Comparison of ENCODE assay signal across 23 cellular contexts in the genomic region with DNA sequence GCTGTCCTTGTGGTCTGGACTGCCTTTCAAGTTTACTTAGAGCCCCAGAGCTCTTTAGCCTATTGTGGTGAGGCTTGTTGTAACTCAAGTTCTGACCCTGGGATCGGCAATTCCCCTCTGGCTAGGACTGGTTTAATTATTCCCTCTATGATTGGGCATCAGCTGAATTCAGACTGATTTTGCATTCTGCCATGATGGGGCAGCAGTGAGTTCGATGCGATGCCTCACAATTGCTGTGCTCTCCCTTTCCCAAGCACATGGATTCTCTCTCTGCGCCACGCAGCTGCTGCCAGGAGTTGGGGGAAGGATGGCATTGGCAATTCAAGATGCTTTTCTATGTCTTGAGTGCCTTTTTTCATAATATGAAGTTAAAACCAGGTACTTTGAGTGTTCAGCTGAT.
"Had no signal": no experiment of that assay in that cellular context is flagged by ENCODE, and none has a peak within 500 bp of the region (broad histone marks: within the 10 kb centered on the region; RNA-seq: fewer than 3 reads in every experiment).

No MANE protein-coding gene starts in this region.

- H3K27me3 ChIP-seq: adrenal gland, foreskin keratinocyte, hepatocyte, pancreas had no signal

- H3K27me3 Mint-ChIP-seq: activated B cell treated with CpG ODN at 0.5 μM for 24 hours; activated CD4-positive, alpha-beta T cell treated with anti-CD3 and anti-CD28 coated beads for 36 hours; activated naive CD8-positive, alpha-beta T cell had no signal

- ATAC-seq: activated CD4-positive, alpha-beta T cell treated with anti-CD3 and anti-CD28 coated beads for 36 hours; foreskin keratinocyte; left ventricle myocardium superior; pancreas; right cardiac atrium; stimulated activated naive CD8-positive, alpha-beta T cell treated with anti-CD3 and anti-CD28 coated beads, Interleukin-15, Interleukin-2, amounts not matched to agents 100 U/mL and 50 U/mL, for 24 hours had no signal

- H3K79me2 ChIP-seq: hepatocyte had no signal

- H3K4me1 ChIP-seq: adrenal gland, foreskin keratinocyte, pancreas had no signal

- H3K27ac ChIP-seq: adrenal gland, foreskin keratinocyte, hepatocyte, pancreas had no signal

- H3K4me3 ChIP-seq: adrenal gland, hepatocyte, pancreas had no signal

- H3K36me3 Mint-ChIP-seq: activated naive CD8-positive, alpha-beta T cell; immature natural killer cell had no signal

- H3K4me1 Mint-ChIP-seq: activated B cell treated with CpG ODN at 0.5 μM for 24 hours; activated CD4-positive, alpha-beta T cell treated with anti-CD3 and anti-CD28 coated beads for 36 hours; immature natural killer cell; nephron had no signal

- H3K36me3 ChIP-seq: adrenal gland, pancreas had no signal

- H3K27ac Mint-ChIP-seq: activated B cell treated with CpG ODN at 0.5 μM for 24 hours; activated CD4-positive, alpha-beta T cell treated with anti-CD3 and anti-CD28 coated beads for 36 hours; activated naive CD8-positive, alpha-beta T cell; activated T-cell treated with anti-CD3 and anti-CD28 coated beads, Interleukin-2, amount 50 U/mL, for 24 hours; activated T-helper 2 cell treated with anti-CD3 and anti-CD28 coated beads, Interferon-gamma antibody, Interleukin-2, Interleukin-4, amounts not matched to agents 10 μg/mL and 5 μg/mL and 100 μg/mL, durations not matched to agents 14 hours and 24 hours and 36 hours; immature natural killer cell; nephron had no signal

- H3K4me3 Mint-ChIP-seq: activated B cell treated with CpG ODN at 0.5 μM for 24 hours; activated CD4-positive, alpha-beta T cell treated with anti-CD3 and anti-CD28 coated beads for 36 hours; activated naive CD8-positive, alpha-beta T cell; activated T-cell treated with anti-CD3 and anti-CD28 coated beads, Interleukin-2, amount 50 U/mL, for 24 hours; immature natural killer cell; nephron had no signal

- H3K4me2 ChIP-seq: hepatocyte had no signal

- DNase-seq: activated B cell treated with CpG ODN at 0.5 μM for 24 hours; activated CD4-positive, alpha-beta T cell treated with anti-CD3 and anti-CD28 coated beads for 36 hours; activated CD4-positive, alpha-beta T cell treated with anti-CD3 and anti-CD28 coated beads, Interleukin-2, amount 50 U/mL, for 4 hours; activated CD8-positive, alpha-beta memory T cell treated with anti-CD3 and anti-CD28 coated beads for 24 hours; activated CD8-positive, alpha-beta memory T cell treated with anti-CD3 and anti-CD28 coated beads, Interleukin-2, amount 50 U/mL, for 4 hours; activated naive CD4-positive, alpha-beta T cell; activated T-cell treated with anti-CD3 and anti-CD28 coated beads, Interleukin-2, amount 50 U/mL, for 24 hours; adrenal gland; central memory CD4-positive, alpha-beta T cell; dermis blood vessel endothelial cell; effector CD8-positive, alpha-beta T cell; foreskin keratinocyte; immature natural killer cell; left ventricle myocardium superior; pancreas; right cardiac atrium; stimulated activated CD4-positive, alpha-beta T cell treated with anti-CD3 and anti-CD28 coated beads, Interleukin-12 subunit alpha, Interleukin-12 subunit beta, amount 100 ng/mL, for 4 hours; stimulated activated CD4-positive, alpha-beta T cell treated with anti-CD3 and anti-CD28 coated beads, Interleukin-4, amount 100 ng/mL, for 4 hours; stimulated activated naive CD8-positive, alpha-beta T cell treated with anti-CD3 and anti-CD28 coated beads, Interleukin-15, Interleukin-2, amounts not matched to agents 100 U/mL and 50 U/mL, for 24 hours had no signal

- H2AFZ ChIP-seq: hepatocyte had no signal
